In genomic region chr19:19057317-19057716, GRCh38 we compare ENCODE assay signal across 21 cellular contexts. TPM values are rescaled to one million over a fixed set of nuclear protein-coding genes. Genes with fewer than 3 reads are reported as not detected.
DNase-seq lines count a peak whose midpoint lies in the region; ATAC-seq, FAIRE-seq and TF ChIP-seq lines count a peak whose summit lies in the region.
"Had no signal": no experiment of that assay in that cellular context is flagged by ENCODE, and none has a peak within 500 bp of the region (broad histone marks: within the 10 kb centered on the region; RNA-seq: fewer than 3 reads in every experiment).

No MANE protein-coding gene starts in this region.

- H2BK120ac ChIP-seq in mesenchymal stem cell (ENCODE audit: low read depth, low read length): no peak overlapping the region

- in situ Hi-C loops in HepG2 (cut with HindIII; ENCODE audit: extremely low pct_ligation_motif_present, low pct_unique_long_range_greater_than_20kb): loop anchor here (5.0 kb wide), 1 partner anchor 55 kb away; no protein-coding TSS in a partner anchor

- H3K14ac ChIP-seq in mesenchymal stem cell (ENCODE audit: low read length in 2 of 2): no peak overlapping the region

- H2BK15ac ChIP-seq in mesenchymal stem cell (ENCODE audit: low read depth, poor library complexity, severe bottlenecking): no peak overlapping the region

- DNase-seq in HepG2 (ENCODE audit: low spot score): no peak
- no peak for DNase-seq in right lobe of liver
- no peak for DNase-seq in mesenchymal stem cell
- DNase-seq in SIG-M5 treated with dmso at 0.1 percent for 504 hours (lab: John Stamatoyannopoulos, UW; ENCODE audit: unreplicated experiment): no peak
- no peak for DNase-seq in prostate gland (ENCODE audit: low spot score)
- DNase-seq: AML-193; Caco-2; Calu3; CD4-positive, alpha-beta T cell; CD8-positive, alpha-beta T cell; DND-41; EL; GDM1 had no signal

- BruUV-seq in HepG2 (replicated peaks; lab: Mats Ljungman, UMichigan): no TSS peak

- no peak overlapping the region for H3K4me3 ChIP-seq in HepG2 (replicated peaks in 1 of 3; ENCODE audit: insufficient read depth in 1 of 3, low read depth in 2 of 3, low read length in 3 of 3)
- H3K4me3 ChIP-seq in right lobe of liver: no peak overlapping the region
- H3K4me3 ChIP-seq in mesenchymal stem cell (ENCODE audit: insufficient read depth in 1 of 2, low read depth in 1 of 2, low read length in 2 of 2): no peak overlapping the region
- no peak overlapping the region for H3K4me3 ChIP-seq in prostate gland
- H3K4me3 ChIP-seq: A549; BLaER1 treated with 17β-estradiol and CSF1 and Interleukin-3, amounts not matched to agents 10 nM and 100 nM; GM12878 had no signal

- no peak for TF ChIP-seq CTCF in HepG2 (CRISPR knock-in tag; IDR thresholded peaks at IDR 0.05)
- no peak for TF ChIP-seq CTCF in right lobe of liver (IDR thresholded peaks at IDR 0.05)
- no peak for TF ChIP-seq CTCF in prostate gland (IDR thresholded peaks at IDR 0.05)

- no peak for TF ChIP-seq RAD21 in HepG2 (CRISPR knock-in tag; IDR thresholded peaks at IDR 0.05)

- WGBS in HepG2 (ENCODE audit: low lambda C conversion rate): 94% methylated on average over 10 of the region's 13 CpGs
- WGBS in right lobe of liver (ENCODE audit: insufficient coverage, low coverage, low lambda C conversion rate, missing lambda C conversion rate): 0% methylated on average over 1 of the region's 13 CpGs
- 97% methylated on average over 11 of the region's 13 CpGs for WGBS in mesenchymal stem cell
- WGBS in prostate gland: 92% methylated on average over 12 of the region's 13 CpGs

- no peak overlapping the region for H3K4me2 ChIP-seq in HepG2 (ENCODE audit: low read depth, low read length)
- H3K4me2 ChIP-seq in mesenchymal stem cell (ENCODE audit: low read length, poor library complexity, severe bottlenecking): no peak overlapping the region
- H3K4me2 ChIP-seq: A549; BLaER1 treated with 17β-estradiol and CSF1 and Interleukin-3, amounts not matched to agents 10 nM and 100 nM had no signal

- no peak overlapping the region for H2BK12ac ChIP-seq in mesenchymal stem cell (ENCODE audit: low read length in 2 of 2)

- peaks cover 23% of the 10 kb centered on the region for H3K79me1 ChIP-seq in mesenchymal stem cell (replicated peaks; ENCODE audit: low read length, poor library complexity, severe bottlenecking)

- H2AK5ac ChIP-seq in mesenchymal stem cell (ENCODE audit: low read length, severe bottlenecking): no peak overlapping the region

- no peak overlapping the region for H4K91ac ChIP-seq in mesenchymal stem cell (ENCODE audit: low read length)

- no peak for FAIRE-seq in HepG2 (lab: Jason Lieb, UNC)
- FAIRE-seq: A549, D721Med, GM12878, GM12892, GM18507 had no signal

- peak overlapping the region; percentile 19 for H4K8ac ChIP-seq in mesenchymal stem cell (ENCODE audit: low read length)

- H3K9ac ChIP-seq in HepG2 (ENCODE audit: insufficient read depth, low read depth, low read length) (no peak overlapping the region), mesenchymal stem cell (ENCODE audit: low read length) (no peak overlapping the region)
- H3K9ac ChIP-seq: BLaER1 treated with 17β-estradiol and CSF1 and Interleukin-3, amounts not matched to agents 10 nM and 100 nM had no signal

- CTCF ChIA-PET in HepG2 (lab: Yijun Ruan, JAX; ENCODE audit: low intra/inter-chr PET ratio, low total read pairs): no interaction called here

- H3K27me3 ChIP-seq in HepG2 (ENCODE audit: control insufficient read depth in 1 of 2, insufficient read depth in 2 of 2, low read length in 2 of 2): no peaks in the 10 kb centered on the region
- H3K27me3 ChIP-seq in right lobe of liver: no peaks in the 10 kb centered on the region
- no peaks in the 10 kb centered on the region for H3K27me3 ChIP-seq in mesenchymal stem cell (ENCODE audit: control insufficient read depth in 1 of 2, insufficient read depth in 1 of 2, low read length in 2 of 2)
- H3K27me3 ChIP-seq in prostate gland (replicated peaks; ENCODE audit: insufficient read depth): no peaks in the 10 kb centered on the region
- H3K27me3 ChIP-seq: BLaER1 treated with 17β-estradiol and CSF1 and Interleukin-3, amounts not matched to agents 10 nM and 100 nM had no signal

- no peak overlapping the region for H2BK5ac ChIP-seq in mesenchymal stem cell (ENCODE audit: low read depth, low read length, poor library complexity, severe bottlenecking)

- TF ChIP-seq POLR2A in HepG2 (IDR thresholded peaks at IDR 0.05; ENCODE audit: insufficient read depth in 1 of 2, low read depth in 2 of 2, low read length in 2 of 2): no peak
- TF ChIP-seq POLR2A in right lobe of liver (IDR thresholded peaks at IDR 0.05): no peak
- no peak for TF ChIP-seq POLR2A in prostate gland (IDR thresholded peaks at IDR 0.05)

- H3K79me2 ChIP-seq in HepG2 (ENCODE audit: insufficient read depth, low read length): no peaks in the 10 kb centered on the region

- no peak overlapping the region for H3K23ac ChIP-seq in mesenchymal stem cell (ENCODE audit: low read length in 2 of 2)

- H3K36me3 ChIP-seq in HepG2 (replicated peaks in 1 of 2; ENCODE audit: control insufficient read depth in 1 of 2, insufficient read depth in 2 of 2, low read length in 2 of 2) (peaks cover 23 to 53% of the 10 kb centered on the region in 2 experiments), right lobe of liver (peaks cover 0 to 15% (median 7%) of the 10 kb centered on the region in 4 donors), mesenchymal stem cell (ENCODE audit: control insufficient read depth in 1 of 2, insufficient read depth in 2 of 2, low read depth in 1 of 2, low read length in 2 of 2) (peaks cover 57 to 79% of the 10 kb centered on the region in 2 experiments), prostate gland (peaks cover 1 to 7% of the 10 kb centered on the region in 2 donors)

- no peak overlapping the region for H3K27ac ChIP-seq in HepG2 (ENCODE audit: extremely low read length, insufficient read depth, low read length)
- peak overlapping the region in 1 of 3 donors; percentile 18 for H3K27ac ChIP-seq in right lobe of liver
- H3K27ac ChIP-seq in mesenchymal stem cell (ENCODE audit: low read length, poor library complexity, severe bottlenecking): no peak overlapping the region
- H3K27ac ChIP-seq in prostate gland: no peak overlapping the region
- H3K27ac ChIP-seq: 22Rv1; A549; BLaER1 treated with 17β-estradiol and CSF1 and Interleukin-3, amounts not matched to agents 10 nM and 100 nM; C4-2B had no signal

- H3K4me1 ChIP-seq in HepG2 (ENCODE audit: insufficient read depth, low read length) (peaks cover 47% of the 10 kb centered on the region), right lobe of liver (peaks cover 0 to 59% (median 16%) of the 10 kb centered on the region in 4 donors), mesenchymal stem cell (ENCODE audit: control insufficient read depth, insufficient read depth, low read depth, low read length) (peaks cover 11% of the 10 kb centered on the region), prostate gland (replicated peaks) (no peaks in the 10 kb centered on the region)

- TF ChIP-seq EP300 in HepG2 (IDR thresholded peaks at IDR 0.05; ENCODE audit: low read depth in 2 of 2, low read length in 2 of 2): no peak
- no peak for TF ChIP-seq EP300 in HepG2 (CRISPR knock-in tag; IDR thresholded peaks at IDR 0.05; ENCODE audit: borderline replicate concordance)

- no peak overlapping the region for H3K18ac ChIP-seq in mesenchymal stem cell (ENCODE audit: low read depth in 1 of 2, low read length in 2 of 2)

- POLR2A ChIA-PET in HepG2 (lab: Yijun Ruan, JAX): interaction anchor here (0.7 kb wide), 1 partner anchor 164 kb away, joined by 3 read pairs; no protein-coding TSS in a partner anchor

- H3K9me3 ChIP-seq in HepG2 (ENCODE audit: low read length) (no peaks in the 10 kb centered on the region), right lobe of liver (no peaks in the 10 kb centered on the region), mesenchymal stem cell (ENCODE audit: control insufficient read depth, low read length) (no peaks in the 10 kb centered on the region), prostate gland (no peaks in the 10 kb centered on the region)
- H3K9me3 ChIP-seq: A549; BLaER1 treated with 17β-estradiol and CSF1 and Interleukin-3, amounts not matched to agents 10 nM and 100 nM; Caco-2 had no signal

- ATAC-seq in HepG2 (no peak), right lobe of liver (no peak)
- ATAC-seq: A549; CD8-positive, alpha-beta T cell; GM12878 had no signal

- H4K20me1 ChIP-seq in HepG2 (ENCODE audit: insufficient read depth, low read length): no peaks in the 10 kb centered on the region

- intact Hi-C loops in HepG2 (cut with micrococcal nuclease; ENCODE audit: unreplicated experiment): no loop called here
- intact Hi-C loops in right lobe of liver (cut with DNase I): loop anchor here (10.0 kb wide), 1 partner anchor 57 kb away; no protein-coding TSS in a partner anchor
- intact Hi-C loops in prostate gland (cut with DNase I): no loop called here

- no peak overlapping the region for H3K4ac ChIP-seq in mesenchymal stem cell (ENCODE audit: low read depth in 1 of 2, low read length in 2 of 2)

- H2AFZ ChIP-seq in HepG2 (ENCODE audit: low read length): no peak overlapping the region
- no peak overlapping the region for H2AFZ ChIP-seq in mesenchymal stem cell (ENCODE audit: low read depth, low read length)

RNA-seq across cellular contexts. Expression of gene SLC25A42, which starts 6.5 kb away (rescaled TPM):
- total RNA-seq in HepG2 (2016; rRNA removed; fragmentation: Illumina TruSeq; extraction: Trizol) (13.5 and 18.3 TPM in 2 replicates), right lobe of liver (10 to 100 TPM; 20.7 to 80.7 (median 69.7) TPM), prostate gland (10 to 100 TPM; 11.5 to 18.6 TPM)
- 7.8 and 11.9 TPM in 2 replicates for total RNA-seq in HepG2 (2016; cell fraction: cytosol; rRNA removed; fragmentation: Illumina TruSeq; extraction: Trizol; ENCODE audit: low read depth)
- 11.8 and 19.3 TPM in 2 replicates for total RNA-seq in HepG2 (2016; cell fraction: insoluble cytoplasmic fraction; rRNA removed; fragmentation: Illumina TruSeq; extraction: Trizol)
- 17.0 and 18.4 TPM in 2 replicates for total RNA-seq in HepG2 (2016; cell fraction: membrane; rRNA removed; fragmentation: Illumina TruSeq; extraction: Trizol)
- 11.9 and 13.2 TPM in 2 replicates for total RNA-seq in HepG2 (2016; cell fraction: nucleus; rRNA removed; fragmentation: Illumina TruSeq; extraction: Trizol)
- polyA plus RNA-seq in HepG2 (2011; rRNA removed): 12.8 and 13.0 TPM in 2 replicates
- polyA plus RNA-seq in HepG2 (2011; cell fraction: cytosol; rRNA removed): 9.1 and 13.2 TPM in 2 replicates
- 30.2 and 33.7 TPM in 2 replicates for polyA plus RNA-seq in HepG2 (2011; cell fraction: nucleus; rRNA removed)
- 8.4 and 11.8 TPM in 2 replicates for polyA plus RNA-seq in HepG2 (2012)
- 6.8 and 7.9 TPM in 2 replicates for polyA plus RNA-seq in HepG2 (2016; cell fraction: cytosol; fragmentation: Illumina TruSeq; extraction: Trizol; ENCODE audit: low read depth)
- polyA plus RNA-seq in HepG2 (2016; cell fraction: insoluble cytoplasmic fraction; fragmentation: Illumina TruSeq; extraction: Trizol; ENCODE audit: low read depth): 13.4 and 18.3 TPM in 2 replicates
- polyA plus RNA-seq in HepG2 (2016; cell fraction: membrane; fragmentation: Illumina TruSeq; extraction: Trizol; ENCODE audit: low read depth): 10.4 and 12.8 TPM in 2 replicates
- 30.3 and 30.4 TPM in 2 replicates for polyA plus RNA-seq in HepG2 (2016; cell fraction: nucleus; fragmentation: Illumina TruSeq; extraction: Trizol; ENCODE audit: insufficient read depth, low read depth)
- 2.5 and 24.9 TPM in 2 replicates for polyA minus RNA-seq in HepG2 (2011; rRNA and poly(A)+ RNA removed; ENCODE audit: low replicate concordance)
- 5.7 and 5.9 TPM in 2 replicates for polyA minus RNA-seq in HepG2 (2011; cell fraction: cytosol; rRNA and poly(A)+ RNA removed)
- 7.7 and 8.0 TPM in 2 replicates for polyA minus RNA-seq in HepG2 (2011; cell fraction: nucleus; rRNA and poly(A)+ RNA removed)
- 8.1 TPM for polyA plus RNA-seq in mesenchymal stem cell (2013, experiment 1 of 2)
- 7.2 TPM for polyA plus RNA-seq in mesenchymal stem cell (2013, experiment 2 of 2)

RNA-seq across cellular contexts. Expression of gene ARMC6, which starts 23.9 kb away (rescaled TPM):
- total RNA-seq in HepG2 (2016; rRNA removed; fragmentation: Illumina TruSeq; extraction: Trizol) (36.8 and 42.7 TPM in 2 replicates), right lobe of liver (10 to 100 TPM; 19.3 to 64.8 (median 41.4) TPM), prostate gland (10 to 100 TPM; 36.1 to 43.3 TPM)
- total RNA-seq in HepG2 (2016; cell fraction: cytosol; rRNA removed; fragmentation: Illumina TruSeq; extraction: Trizol; ENCODE audit: low read depth): 11.2 and 13.0 TPM in 2 replicates
- total RNA-seq in HepG2 (2016; cell fraction: insoluble cytoplasmic fraction; rRNA removed; fragmentation: Illumina TruSeq; extraction: Trizol): 37.7 and 38.3 TPM in 2 replicates
- 20.4 and 23.6 TPM in 2 replicates for total RNA-seq in HepG2 (2016; cell fraction: membrane; rRNA removed; fragmentation: Illumina TruSeq; extraction: Trizol)
- total RNA-seq in HepG2 (2016; cell fraction: nucleus; rRNA removed; fragmentation: Illumina TruSeq; extraction: Trizol): 17.5 and 23.9 TPM in 2 replicates
- 16.2 and 24.6 TPM in 2 replicates for polyA plus RNA-seq in HepG2 (2011; rRNA removed)
- 16.9 and 25.0 TPM in 2 replicates for polyA plus RNA-seq in HepG2 (2011; cell fraction: cytosol; rRNA removed)
- 44.8 and 46.0 TPM in 2 replicates for polyA plus RNA-seq in HepG2 (2011; cell fraction: nucleus; rRNA removed)
- 14.8 and 16.9 TPM in 2 replicates for polyA plus RNA-seq in HepG2 (2012)
- 10.0 and 10.8 TPM in 2 replicates for polyA plus RNA-seq in HepG2 (2016; cell fraction: cytosol; fragmentation: Illumina TruSeq; extraction: Trizol; ENCODE audit: low read depth)
- polyA plus RNA-seq in HepG2 (2016; cell fraction: insoluble cytoplasmic fraction; fragmentation: Illumina TruSeq; extraction: Trizol; ENCODE audit: low read depth): 33.4 and 39.5 TPM in 2 replicates
- 14.7 and 16.1 TPM in 2 replicates for polyA plus RNA-seq in HepG2 (2016; cell fraction: membrane; fragmentation: Illumina TruSeq; extraction: Trizol; ENCODE audit: low read depth)
- 37.5 and 39.9 TPM in 2 replicates for polyA plus RNA-seq in HepG2 (2016; cell fraction: nucleus; fragmentation: Illumina TruSeq; extraction: Trizol; ENCODE audit: insufficient read depth, low read depth)
- 71.3 and 80.9 TPM in 2 replicates for polyA minus RNA-seq in HepG2 (2011; rRNA and poly(A)+ RNA removed; ENCODE audit: low replicate concordance)
- 18.4 and 19.4 TPM in 2 replicates for polyA minus RNA-seq in HepG2 (2011; cell fraction: cytosol; rRNA and poly(A)+ RNA removed)
- polyA minus RNA-seq in HepG2 (2011; cell fraction: nucleus; rRNA and poly(A)+ RNA removed): 14.0 and 15.2 TPM in 2 replicates
- polyA plus RNA-seq in mesenchymal stem cell (2013, experiment 1 of 2): 13.3 TPM
- 13.5 TPM for polyA plus RNA-seq in mesenchymal stem cell (2013, experiment 2 of 2)

RNA-seq across cellular contexts. Expression of gene SUGP2, which starts 24.0 kb away (rescaled TPM):
- 32.3 and 40.6 TPM in 2 replicates for total RNA-seq in HepG2 (2016; rRNA removed; fragmentation: Illumina TruSeq; extraction: Trizol)
- total RNA-seq in HepG2 (2016; cell fraction: cytosol; rRNA removed; fragmentation: Illumina TruSeq; extraction: Trizol; ENCODE audit: low read depth): 8.1 and 8.7 TPM in 2 replicates
- total RNA-seq in HepG2 (2016; cell fraction: insoluble cytoplasmic fraction; rRNA removed; fragmentation: Illumina TruSeq; extraction: Trizol): 29.8 and 39.5 TPM in 2 replicates
- 16.1 and 16.4 TPM in 2 replicates for total RNA-seq in HepG2 (2016; cell fraction: membrane; rRNA removed; fragmentation: Illumina TruSeq; extraction: Trizol)
- total RNA-seq in HepG2 (2016; cell fraction: nucleus; rRNA removed; fragmentation: Illumina TruSeq; extraction: Trizol): 43.7 and 52.4 TPM in 2 replicates
- 57.7 and 63.4 TPM in 2 replicates for polyA plus RNA-seq in HepG2 (2011; rRNA removed)
- polyA plus RNA-seq in HepG2 (2011; cell fraction: cytosol; rRNA removed): 18.7 and 22.9 TPM in 2 replicates
- 189 and 204 TPM in 2 replicates for polyA plus RNA-seq in HepG2 (2011; cell fraction: nucleus; rRNA removed)
- 38.0 and 52.7 TPM in 2 replicates for polyA plus RNA-seq in HepG2 (2012)
- 3.7 and 4.4 TPM in 2 replicates for polyA plus RNA-seq in HepG2 (2016; cell fraction: cytosol; fragmentation: Illumina TruSeq; extraction: Trizol; ENCODE audit: low read depth)
- polyA plus RNA-seq in HepG2 (2016; cell fraction: insoluble cytoplasmic fraction; fragmentation: Illumina TruSeq; extraction: Trizol; ENCODE audit: low read depth): 29.6 and 32.8 TPM in 2 replicates
- polyA plus RNA-seq in HepG2 (2016; cell fraction: membrane; fragmentation: Illumina TruSeq; extraction: Trizol; ENCODE audit: low read depth): 7.8 and 9.8 TPM in 2 replicates
- polyA plus RNA-seq in HepG2 (2016; cell fraction: nucleus; fragmentation: Illumina TruSeq; extraction: Trizol; ENCODE audit: insufficient read depth, low read depth): 163 and 186 TPM in 2 replicates
- 19.2 and 29.3 TPM in 2 replicates for polyA minus RNA-seq in HepG2 (2011; rRNA and poly(A)+ RNA removed; ENCODE audit: low replicate concordance)
- polyA minus RNA-seq in HepG2 (2011; cell fraction: cytosol; rRNA and poly(A)+ RNA removed): 10.2 and 13.3 TPM in 2 replicates
- 62.1 and 68.9 TPM in 2 replicates for polyA minus RNA-seq in HepG2 (2011; cell fraction: nucleus; rRNA and poly(A)+ RNA removed)
- total RNA-seq in right lobe of liver: 10 to 100 TPM; 17.4 to 36.4 (median 30.0) TPM
- polyA plus RNA-seq in mesenchymal stem cell (2013, experiment 1 of 2): 45.8 TPM
- polyA plus RNA-seq in mesenchymal stem cell (2013, experiment 2 of 2): 43.4 TPM
- 10 to 100 TPM; 41.8 to 99.6 TPM for total RNA-seq in prostate gland

Comparison
In these comparisons a context has a peak if more than half of its experiments do, and no peak if none do; other contexts are left out.
1. intact Hi-C loops: an anchor here in right lobe of liver (10.0 kb wide); none called in HepG2 and prostate gland.